ENCODE assay signal across 14 cellular contexts in the genomic region with DNA sequence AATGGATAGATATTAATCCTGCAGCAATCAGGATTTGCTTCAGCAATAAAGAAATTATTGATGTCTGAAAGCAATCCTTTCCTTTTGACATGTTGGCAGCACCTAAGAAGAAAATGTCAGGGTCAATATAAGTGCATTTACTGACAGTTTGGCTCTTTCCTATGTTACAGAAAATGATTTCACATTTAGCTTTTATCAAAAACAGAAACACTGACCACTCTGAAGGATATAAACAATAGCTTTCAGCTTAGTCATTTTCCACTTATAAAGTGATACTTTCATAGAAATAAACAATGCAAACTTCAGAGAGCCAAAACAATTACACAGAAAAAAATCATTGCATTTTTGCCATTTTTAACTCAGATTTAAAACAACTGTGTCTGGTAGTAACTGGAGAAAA.
DNase-seq lines count a peak whose midpoint lies in the region; ATAC-seq and TF ChIP-seq lines count a peak whose summit lies in the region.
"Had no signal": no experiment of that assay in that cellular context is flagged by ENCODE, and none has a peak within 500 bp of the region (broad histone marks: within the 10 kb centered on the region; RNA-seq: fewer than 3 reads in every experiment).

No MANE protein-coding gene starts in this region.

- H3F3A ChIP-seq in smooth muscle cell (ENCODE audit: low read depth): no peaks in the 10 kb centered on the region

- H3K36me3 Mint-ChIP-seq in activated naive CD4-positive, alpha-beta T cell treated with anti-CD3 and anti-CD28 coated beads for 36 hours (ENCODE audit: low read depth): peaks cover 41% of the 10 kb centered on the region

- TF ChIP-seq CTCF in fibroblast of mammary gland (conservative IDR thresholded peaks at IDR 0.05; ENCODE audit: control insufficient read depth, insufficient read depth, low read depth, low read length) (no peak), smooth muscle cell (IDR thresholded peaks at IDR 0.05; ENCODE audit: borderline replicate concordance, insufficient read depth, poor library complexity, severe bottlenecking) (no peak)

- H3K9me3 ChIP-seq in smooth muscle cell (replicated peaks; ENCODE audit: low read depth): no peaks in the 10 kb centered on the region
- H3K9me3 ChIP-seq: pancreas had no signal

- ATAC-seq in SK-N-SH treated with all-trans-retinoic acid at 6 μM for 48 hours (peak; percentile 81), HG02763 (IDR thresholded peaks at IDR 0.05; ENCODE audit: unreplicated experiment) (no peak)
- ATAC-seq: pancreas had no signal

- CTCF ChIA-PET in activated naive CD4-positive, alpha-beta T cell treated with anti-CD3 and anti-CD28 coated beads for 36 hours (lab: Charles Lee): no interaction called here

- H3K4me2 ChIP-seq in smooth muscle cell: peak overlapping the region; percentile 6

- intact Hi-C loops in activated naive CD4-positive, alpha-beta T cell treated with anti-CD3 and anti-CD28 coated beads for 36 hours (cut with micrococcal nuclease): loop anchor here (1.0 to 5.0 kb wide), 5 partner anchors 84 to 541 kb away; a partner anchor contains a TSS

- no peaks in the 10 kb centered on the region for H3K4me1 ChIP-seq in smooth muscle cell (ENCODE audit: low read depth)
- H3K4me1 ChIP-seq: pancreas had no signal

- H3K9ac ChIP-seq in smooth muscle cell (ENCODE audit: low read depth): no peak overlapping the region

- peaks cover 22% of the 10 kb centered on the region for H3K9me3 Mint-ChIP-seq in activated naive CD4-positive, alpha-beta T cell treated with anti-CD3 and anti-CD28 coated beads for 36 hours

- no peaks in the 10 kb centered on the region for H3K79me2 ChIP-seq in smooth muscle cell (ENCODE audit: low read depth)

- peaks cover 52% of the 10 kb centered on the region for H3K4me1 Mint-ChIP-seq in activated naive CD4-positive, alpha-beta T cell treated with anti-CD3 and anti-CD28 coated beads for 36 hours (ENCODE audit: low read depth)

- H3K27ac Mint-ChIP-seq in activated naive CD4-positive, alpha-beta T cell treated with anti-CD3 and anti-CD28 coated beads for 36 hours: peak overlapping the region; percentile 5

- no peak overlapping the region for H3K27ac ChIP-seq in smooth muscle cell (ENCODE audit: low read depth)
- H3K27ac ChIP-seq: pancreas had no signal

- H3K4me3 Mint-ChIP-seq in activated naive CD4-positive, alpha-beta T cell treated with anti-CD3 and anti-CD28 coated beads for 36 hours: no peak overlapping the region

- DNase-seq in activated naive CD4-positive, alpha-beta T cell treated with anti-CD3 and anti-CD28 coated beads for 36 hours: no peak
- DNase-seq in activated naive CD4-positive, alpha-beta T cell treated with anti-CD3 and anti-CD28 coated beads, Interleukin-2, amount 50 U/mL, for 16 hours: no peak
- DNase-seq in fibroblast of mammary gland (ENCODE audit: low read depth) (peak; percentile 56), smooth muscle cell (lab: John Stamatoyannopoulos, UW; ENCODE audit: unreplicated experiment) (no peak), NCI-H128 (lab: John Stamatoyannopoulos, UW; ENCODE audit: unreplicated experiment) (no peak), NCI-H2107 treated with DMSO at 0.1 percent for 48 hours (lab: John Stamatoyannopoulos, UW; ENCODE audit: unreplicated experiment) (no peak)
- DNase-seq: amygdala, DMS 273 treated with DMSO at 0.1 percent for 48 hours, head of caudate nucleus, NCI-H1930, NCI-H524, pancreas had no signal

- H4K20me1 ChIP-seq in smooth muscle cell (ENCODE audit: low read depth): no peaks in the 10 kb centered on the region

- H3K27me3 ChIP-seq in smooth muscle cell (ENCODE audit: low read depth): no peaks in the 10 kb centered on the region
- H3K27me3 ChIP-seq: pancreas had no signal

- no peak overlapping the region for H2AFZ ChIP-seq in smooth muscle cell (ENCODE audit: low read depth)

- no peaks in the 10 kb centered on the region for H3K36me3 ChIP-seq in smooth muscle cell (ENCODE audit: low read depth)
- H3K36me3 ChIP-seq: pancreas had no signal

- H3K27me3 Mint-ChIP-seq in activated naive CD4-positive, alpha-beta T cell treated with anti-CD3 and anti-CD28 coated beads for 36 hours (ENCODE audit: low read depth): no peaks in the 10 kb centered on the region

- H3K4me3 ChIP-seq in fibroblast of mammary gland (ENCODE audit: control insufficient read depth, low read depth, low read length) (no peak overlapping the region), smooth muscle cell (no peak overlapping the region)
- H3K4me3 ChIP-seq: pancreas had no signal

TF ChIP-seq in SK-N-SH treated with all-trans-retinoic acid at 6 μM for 48 hours, 23 proteins besides CTCF, POLR2A, EP300 and RAD21:
- TF ChIP-seq ISL1 (CRISPR knock-in tag; IDR thresholded peaks at IDR 0.05) (peak; percentile 71), SNAI2 (CRISPR knock-in tag; IDR thresholded peaks at IDR 0.05) (no peak), ARNTL (CRISPR knock-in tag; IDR thresholded peaks at IDR 0.05; ENCODE audit: borderline replicate concordance, low read depth) (no peak), ZFP30 (CRISPR knock-in tag; IDR thresholded peaks at IDR 0.05) (no peak), TOX (CRISPR knock-in tag; IDR thresholded peaks at IDR 0.05; ENCODE audit: borderline replicate concordance) (0 out of 2 replicates have a peak, but pooled peaks have one; percentile 59)
